ENCODE assay signal across 1 cellular context in the genomic region with DNA sequence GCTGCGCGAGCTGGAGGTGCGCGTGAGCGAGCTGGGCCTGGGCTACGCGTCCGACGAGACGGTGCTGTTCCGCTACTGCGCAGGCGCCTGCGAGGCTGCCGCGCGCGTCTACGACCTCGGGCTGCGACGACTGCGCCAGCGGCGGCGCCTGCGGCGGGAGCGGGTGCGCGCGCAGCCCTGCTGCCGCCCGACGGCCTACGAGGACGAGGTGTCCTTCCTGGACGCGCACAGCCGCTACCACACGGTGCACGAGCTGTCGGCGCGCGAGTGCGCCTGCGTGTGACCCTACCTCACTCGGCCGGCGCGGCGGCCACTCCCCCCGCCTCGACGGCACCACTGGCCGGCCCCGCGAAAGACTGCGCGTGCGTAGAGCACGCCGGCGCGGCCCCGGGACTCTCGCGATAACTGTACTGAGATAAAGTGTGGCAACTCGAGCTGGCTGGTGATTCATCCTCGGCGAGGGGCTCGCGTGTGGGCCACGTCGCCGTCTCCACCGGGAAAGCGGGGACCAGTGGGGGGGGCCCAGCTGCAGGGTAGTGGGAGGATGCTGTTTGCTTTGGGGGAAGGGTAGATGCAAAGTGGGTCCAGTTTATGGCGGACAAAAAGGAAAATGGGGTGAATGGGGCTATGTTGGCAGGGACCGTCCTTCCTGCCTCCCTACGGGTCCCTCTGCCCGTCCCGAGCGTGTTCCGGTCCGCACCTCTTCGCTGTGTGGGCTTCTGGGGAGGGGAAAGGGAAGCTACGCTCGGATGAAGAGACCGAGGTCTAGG.
TF ChIP-seq lines count a peak whose summit lies in the region.

No MANE protein-coding gene starts in this region.

TF ChIP-seq in K562, 482 proteins besides CTCF, POLR2A, EP300 and RAD21 (continued from another document and continues in another):
- TF ChIP-seq, protein P1, sequence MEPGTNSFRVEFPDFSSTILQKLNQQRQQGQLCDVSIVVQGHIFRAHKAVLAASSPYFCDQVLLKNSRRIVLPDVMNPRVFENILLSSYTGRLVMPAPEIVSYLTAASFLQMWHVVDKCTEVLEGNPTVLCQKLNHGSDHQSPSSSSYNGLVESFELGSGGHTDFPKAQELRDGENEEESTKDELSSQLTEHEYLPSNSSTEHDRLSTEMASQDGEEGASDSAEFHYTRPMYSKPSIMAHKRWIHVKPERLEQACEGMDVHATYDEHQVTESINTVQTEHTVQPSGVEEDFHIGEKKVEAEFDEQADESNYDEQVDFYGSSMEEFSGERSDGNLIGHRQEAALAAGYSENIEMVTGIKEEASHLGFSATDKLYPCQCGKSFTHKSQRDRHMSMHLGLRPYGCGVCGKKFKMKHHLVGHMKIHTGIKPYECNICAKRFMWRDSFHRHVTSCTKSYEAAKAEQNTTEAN (CRISPR knock-in tag; IDR thresholded peaks at IDR 0.05): no peak
- TF ChIP-seq ZSCAN29 (IDR thresholded peaks at IDR 0.05): no peak
- no peak for TF ChIP-seq CBX2 (IDR thresholded peaks at IDR 0.05; ENCODE audit: insufficient read depth, low read length, poor library complexity, severe bottlenecking)
- TF ChIP-seq, protein P2, sequence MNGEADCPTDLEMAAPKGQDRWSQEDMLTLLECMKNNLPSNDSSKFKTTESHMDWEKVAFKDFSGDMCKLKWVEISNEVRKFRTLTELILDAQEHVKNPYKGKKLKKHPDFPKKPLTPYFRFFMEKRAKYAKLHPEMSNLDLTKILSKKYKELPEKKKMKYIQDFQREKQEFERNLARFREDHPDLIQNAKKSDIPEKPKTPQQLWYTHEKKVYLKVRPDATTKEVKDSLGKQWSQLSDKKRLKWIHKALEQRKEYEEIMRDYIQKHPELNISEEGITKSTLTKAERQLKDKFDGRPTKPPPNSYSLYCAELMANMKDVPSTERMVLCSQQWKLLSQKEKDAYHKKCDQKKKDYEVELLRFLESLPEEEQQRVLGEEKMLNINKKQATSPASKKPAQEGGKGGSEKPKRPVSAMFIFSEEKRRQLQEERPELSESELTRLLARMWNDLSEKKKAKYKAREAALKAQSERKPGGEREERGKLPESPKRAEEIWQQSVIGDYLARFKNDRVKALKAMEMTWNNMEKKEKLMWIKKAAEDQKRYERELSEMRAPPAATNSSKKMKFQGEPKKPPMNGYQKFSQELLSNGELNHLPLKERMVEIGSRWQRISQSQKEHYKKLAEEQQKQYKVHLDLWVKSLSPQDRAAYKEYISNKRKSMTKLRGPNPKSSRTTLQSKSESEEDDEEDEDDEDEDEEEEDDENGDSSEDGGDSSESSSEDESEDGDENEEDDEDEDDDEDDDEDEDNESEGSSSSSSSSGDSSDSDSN (IDR thresholded peaks at IDR 0.05; ENCODE audit: borderline replicate concordance in 1 of 2, low read depth in 2 of 2, low read length in 2 of 2): no peak
- peak; percentile 87 for TF ChIP-seq TAF7 (tag; IDR thresholded peaks at IDR 0.05)
- TF ChIP-seq, protein P3, sequence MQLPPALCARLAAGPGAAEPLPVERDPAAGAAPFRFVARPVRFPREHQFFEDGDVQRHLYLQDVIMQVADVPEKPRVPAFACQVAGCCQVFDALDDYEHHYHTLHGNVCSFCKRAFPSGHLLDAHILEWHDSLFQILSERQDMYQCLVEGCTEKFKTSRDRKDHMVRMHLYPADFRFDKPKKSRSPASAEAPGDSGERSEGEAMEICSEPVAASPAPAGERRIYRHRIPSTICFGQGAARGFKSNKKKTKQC (CRISPR knock-in tag; IDR thresholded peaks at IDR 0.05): peak; percentile 76
- peak; percentile 62 for TF ChIP-seq GABPB1 (CRISPR knock-in tag; IDR thresholded peaks at IDR 0.05)
- TF ChIP-seq NCOA6 (IDR thresholded peaks at IDR 0.05): peak; percentile 99
- TF ChIP-seq ZNF347 (CRISPR knock-in tag; IDR thresholded peaks at IDR 0.05; ENCODE audit: low read depth): no peak
- TF ChIP-seq FOXA1 (IDR thresholded peaks at IDR 0.05; ENCODE audit: borderline replicate concordance): no peak; the same call in 1 of the 2 replicates
- 0 out of 2 replicates have a peak, but pooled peaks have one; percentile 9 for TF ChIP-seq ZNF561 (CRISPR knock-in tag; conservative IDR thresholded peaks at IDR 0.05)
- peak; percentile 90 for TF ChIP-seq ATF7 (IDR thresholded peaks at IDR 0.05)
- TF ChIP-seq, protein P4, sequence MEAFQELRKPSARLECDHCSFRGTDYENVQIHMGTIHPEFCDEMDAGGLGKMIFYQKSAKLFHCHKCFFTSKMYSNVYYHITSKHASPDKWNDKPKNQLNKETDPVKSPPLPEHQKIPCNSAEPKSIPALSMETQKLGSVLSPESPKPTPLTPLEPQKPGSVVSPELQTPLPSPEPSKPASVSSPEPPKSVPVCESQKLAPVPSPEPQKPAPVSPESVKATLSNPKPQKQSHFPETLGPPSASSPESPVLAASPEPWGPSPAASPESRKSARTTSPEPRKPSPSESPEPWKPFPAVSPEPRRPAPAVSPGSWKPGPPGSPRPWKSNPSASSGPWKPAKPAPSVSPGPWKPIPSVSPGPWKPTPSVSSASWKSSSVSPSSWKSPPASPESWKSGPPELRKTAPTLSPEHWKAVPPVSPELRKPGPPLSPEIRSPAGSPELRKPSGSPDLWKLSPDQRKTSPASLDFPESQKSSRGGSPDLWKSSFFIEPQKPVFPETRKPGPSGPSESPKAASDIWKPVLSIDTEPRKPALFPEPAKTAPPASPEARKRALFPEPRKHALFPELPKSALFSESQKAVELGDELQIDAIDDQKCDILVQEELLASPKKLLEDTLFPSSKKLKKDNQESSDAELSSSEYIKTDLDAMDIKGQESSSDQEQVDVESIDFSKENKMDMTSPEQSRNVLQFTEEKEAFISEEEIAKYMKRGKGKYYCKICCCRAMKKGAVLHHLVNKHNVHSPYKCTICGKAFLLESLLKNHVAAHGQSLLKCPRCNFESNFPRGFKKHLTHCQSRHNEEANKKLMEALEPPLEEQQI (IDR thresholded peaks at IDR 0.05): no peak
- TF ChIP-seq, protein P5, sequence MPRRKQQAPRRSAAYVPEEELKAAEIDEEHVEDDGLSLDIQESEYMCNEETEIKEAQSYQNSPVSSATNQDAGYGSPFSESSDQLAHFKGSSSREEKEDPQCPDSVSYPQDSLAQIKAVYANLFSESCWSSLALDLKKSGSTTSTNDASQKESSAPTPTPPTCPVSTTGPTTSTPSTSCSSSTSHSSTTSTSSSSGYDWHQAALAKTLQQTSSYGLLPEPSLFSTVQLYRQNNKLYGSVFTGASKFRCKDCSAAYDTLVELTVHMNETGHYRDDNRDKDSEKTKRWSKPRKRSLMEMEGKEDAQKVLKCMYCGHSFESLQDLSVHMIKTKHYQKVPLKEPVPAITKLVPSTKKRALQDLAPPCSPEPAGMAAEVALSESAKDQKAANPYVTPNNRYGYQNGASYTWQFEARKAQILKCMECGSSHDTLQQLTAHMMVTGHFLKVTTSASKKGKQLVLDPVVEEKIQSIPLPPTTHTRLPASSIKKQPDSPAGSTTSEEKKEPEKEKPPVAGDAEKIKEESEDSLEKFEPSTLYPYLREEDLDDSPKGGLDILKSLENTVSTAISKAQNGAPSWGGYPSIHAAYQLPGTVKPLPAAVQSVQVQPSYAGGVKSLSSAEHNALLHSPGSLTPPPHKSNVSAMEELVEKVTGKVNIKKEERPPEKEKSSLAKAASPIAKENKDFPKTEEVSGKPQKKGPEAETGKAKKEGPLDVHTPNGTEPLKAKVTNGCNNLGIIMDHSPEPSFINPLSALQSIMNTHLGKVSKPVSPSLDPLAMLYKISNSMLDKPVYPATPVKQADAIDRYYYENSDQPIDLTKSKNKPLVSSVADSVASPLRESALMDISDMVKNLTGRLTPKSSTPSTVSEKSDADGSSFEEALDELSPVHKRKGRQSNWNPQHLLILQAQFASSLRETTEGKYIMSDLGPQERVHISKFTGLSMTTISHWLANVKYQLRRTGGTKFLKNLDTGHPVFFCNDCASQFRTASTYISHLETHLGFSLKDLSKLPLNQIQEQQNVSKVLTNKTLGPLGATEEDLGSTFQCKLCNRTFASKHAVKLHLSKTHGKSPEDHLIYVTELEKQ (CRISPR knock-in tag; IDR thresholded peaks at IDR 0.05): no peak
- no peak for TF ChIP-seq ZNF707 (CRISPR knock-in tag; conservative IDR thresholded peaks at IDR 0.05)
- TF ChIP-seq, protein P6, sequence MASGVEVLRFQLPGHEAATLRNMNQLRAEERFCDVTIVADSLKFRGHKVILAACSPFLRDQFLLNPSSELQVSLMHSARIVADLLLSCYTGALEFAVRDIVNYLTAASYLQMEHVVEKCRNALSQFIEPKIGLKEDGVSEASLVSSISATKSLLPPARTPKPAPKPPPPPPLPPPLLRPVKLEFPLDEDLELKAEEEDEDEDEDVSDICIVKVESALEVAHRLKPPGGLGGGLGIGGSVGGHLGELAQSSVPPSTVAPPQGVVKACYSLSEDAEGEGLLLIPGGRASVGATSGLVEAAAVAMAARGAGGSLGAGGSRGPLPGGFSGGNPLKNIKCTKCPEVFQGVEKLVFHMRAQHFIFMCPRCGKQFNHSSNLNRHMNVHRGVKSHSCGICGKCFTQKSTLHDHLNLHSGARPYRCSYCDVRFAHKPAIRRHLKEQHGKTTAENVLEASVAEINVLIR (CRISPR knock-in tag; IDR thresholded peaks at IDR 0.05): peak; percentile 67
- TF ChIP-seq SRF (CRISPR knock-in tag; IDR thresholded peaks at IDR 0.05): peak in 1 of 2 experiments; percentile 61; a peak in 1 of 4 replicates
- TF ChIP-seq ZNF224 (CRISPR knock-in tag; IDR thresholded peaks at IDR 0.05): no peak
- TF ChIP-seq, protein P7, sequence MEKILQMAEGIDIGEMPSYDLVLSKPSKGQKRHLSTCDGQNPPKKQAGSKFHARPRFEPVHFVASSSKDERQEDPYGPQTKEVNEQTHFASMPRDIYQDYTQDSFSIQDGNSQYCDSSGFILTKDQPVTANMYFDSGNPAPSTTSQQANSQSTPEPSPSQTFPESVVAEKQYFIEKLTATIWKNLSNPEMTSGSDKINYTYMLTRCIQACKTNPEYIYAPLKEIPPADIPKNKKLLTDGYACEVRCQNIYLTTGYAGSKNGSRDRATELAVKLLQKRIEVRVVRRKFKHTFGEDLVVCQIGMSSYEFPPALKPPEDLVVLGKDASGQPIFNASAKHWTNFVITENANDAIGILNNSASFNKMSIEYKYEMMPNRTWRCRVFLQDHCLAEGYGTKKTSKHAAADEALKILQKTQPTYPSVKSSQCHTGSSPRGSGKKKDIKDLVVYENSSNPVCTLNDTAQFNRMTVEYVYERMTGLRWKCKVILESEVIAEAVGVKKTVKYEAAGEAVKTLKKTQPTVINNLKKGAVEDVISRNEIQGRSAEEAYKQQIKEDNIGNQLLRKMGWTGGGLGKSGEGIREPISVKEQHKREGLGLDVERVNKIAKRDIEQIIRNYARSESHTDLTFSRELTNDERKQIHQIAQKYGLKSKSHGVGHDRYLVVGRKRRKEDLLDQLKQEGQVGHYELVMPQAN (IDR thresholded peaks at IDR 0.05; ENCODE audit: borderline replicate concordance): peak; percentile 18; the same call in 1 of the 2 replicates
- TF ChIP-seq GABPA (tag; conservative IDR thresholded peaks at IDR 0.05; ENCODE audit: low read depth): peak; percentile 72
- TF ChIP-seq, protein P8, sequence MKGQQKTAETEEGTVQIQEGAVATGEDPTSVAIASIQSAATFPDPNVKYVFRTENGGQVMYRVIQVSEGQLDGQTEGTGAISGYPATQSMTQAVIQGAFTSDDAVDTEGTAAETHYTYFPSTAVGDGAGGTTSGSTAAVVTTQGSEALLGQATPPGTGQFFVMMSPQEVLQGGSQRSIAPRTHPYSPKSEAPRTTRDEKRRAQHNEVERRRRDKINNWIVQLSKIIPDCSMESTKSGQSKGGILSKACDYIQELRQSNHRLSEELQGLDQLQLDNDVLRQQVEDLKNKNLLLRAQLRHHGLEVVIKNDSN (CRISPR knock-in tag; IDR thresholded peaks at IDR 0.05): peak; percentile 46; the same call in 1 of the 2 replicates
- TF ChIP-seq GTF2F1 (IDR thresholded peaks at IDR 0.05; ENCODE audit: low read depth, low read length): peak; percentile 88; the same call in 1 of the 2 replicates
- peak; percentile 78 for TF ChIP-seq EGR1 (conservative IDR thresholded peaks at IDR 0.05)
- no peak for TF ChIP-seq MTF1 (CRISPR knock-in tag; IDR thresholded peaks at IDR 0.05; ENCODE audit: borderline replicate concordance)
- peak; percentile 94 for TF ChIP-seq MTA3 (IDR thresholded peaks at IDR 0.05; ENCODE audit: borderline replicate concordance)
- no peak for TF ChIP-seq STAT5A (IDR thresholded peaks at IDR 0.05; ENCODE audit: borderline replicate concordance, low read length)
- peak; percentile 8; the same call in 1 of the 2 replicates for TF ChIP-seq ZKSCAN1 (IDR thresholded peaks at IDR 0.05; ENCODE audit: low read depth, low read length)
- TF ChIP-seq, protein P9, sequence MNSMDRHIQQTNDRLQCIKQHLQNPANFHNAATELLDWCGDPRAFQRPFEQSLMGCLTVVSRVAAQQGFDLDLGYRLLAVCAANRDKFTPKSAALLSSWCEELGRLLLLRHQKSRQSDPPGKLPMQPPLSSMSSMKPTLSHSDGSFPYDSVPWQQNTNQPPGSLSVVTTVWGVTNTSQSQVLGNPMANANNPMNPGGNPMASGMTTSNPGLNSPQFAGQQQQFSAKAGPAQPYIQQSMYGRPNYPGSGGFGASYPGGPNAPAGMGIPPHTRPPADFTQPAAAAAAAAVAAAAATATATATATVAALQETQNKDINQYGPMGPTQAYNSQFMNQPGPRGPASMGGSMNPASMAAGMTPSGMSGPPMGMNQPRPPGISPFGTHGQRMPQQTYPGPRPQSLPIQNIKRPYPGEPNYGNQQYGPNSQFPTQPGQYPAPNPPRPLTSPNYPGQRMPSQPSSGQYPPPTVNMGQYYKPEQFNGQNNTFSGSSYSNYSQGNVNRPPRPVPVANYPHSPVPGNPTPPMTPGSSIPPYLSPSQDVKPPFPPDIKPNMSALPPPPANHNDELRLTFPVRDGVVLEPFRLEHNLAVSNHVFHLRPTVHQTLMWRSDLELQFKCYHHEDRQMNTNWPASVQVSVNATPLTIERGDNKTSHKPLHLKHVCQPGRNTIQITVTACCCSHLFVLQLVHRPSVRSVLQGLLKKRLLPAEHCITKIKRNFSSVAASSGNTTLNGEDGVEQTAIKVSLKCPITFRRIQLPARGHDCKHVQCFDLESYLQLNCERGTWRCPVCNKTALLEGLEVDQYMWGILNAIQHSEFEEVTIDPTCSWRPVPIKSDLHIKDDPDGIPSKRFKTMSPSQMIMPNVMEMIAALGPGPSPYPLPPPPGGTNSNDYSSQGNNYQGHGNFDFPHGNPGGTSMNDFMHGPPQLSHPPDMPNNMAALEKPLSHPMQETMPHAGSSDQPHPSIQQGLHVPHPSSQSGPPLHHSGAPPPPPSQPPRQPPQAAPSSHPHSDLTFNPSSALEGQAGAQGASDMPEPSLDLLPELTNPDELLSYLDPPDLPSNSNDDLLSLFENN (IDR thresholded peaks at IDR 0.05; ENCODE audit: low read depth in 2 of 2, low read length in 2 of 2): peak in 1 of 2 experiments; percentile 75; a peak in 1 of 4 replicates
- TF ChIP-seq MXI1 (IDR thresholded peaks at IDR 0.05; ENCODE audit: low read depth, low read length): peak; percentile 82; the same call in 1 of the 2 replicates
- no peak for TF ChIP-seq ZNF311 (CRISPR knock-in tag; IDR thresholded peaks at IDR 0.05)
- TF ChIP-seq SPI1 (IDR thresholded peaks at IDR 0.05; ENCODE audit: borderline replicate concordance, low read depth, low read length): no peak
